Comparison of ENCODE assay signal across 12 cellular contexts in genomic region chr1:54120698-54121481, GRCh38. TPM values are rescaled to one million over a fixed set of nuclear protein-coding genes. Genes with fewer than 3 reads are reported as not detected.
DNase-seq lines count a peak whose midpoint lies in the region; TF ChIP-seq lines count a peak whose summit lies in the region.
"Had no signal": no experiment of that assay in that cellular context is flagged by ENCODE, and none has a peak within 500 bp of the region (broad histone marks: within the 10 kb centered on the region; RNA-seq: fewer than 3 reads in every experiment).

No MANE protein-coding gene starts in this region.

- POLR2A ChIA-PET in AG04449 (lab: Yijun Ruan, JAX): no interaction called here

- CTCF ChIA-PET in AG04449 (lab: Yijun Ruan, JAX): interaction anchor here (0.6 to 8.3 kb wide), 19 partner anchors 9 to 371 kb away, joined by 3 to 94 read pairs (median 4); no protein-coding TSS in a partner anchor

- H3K36me3 Mint-ChIP-seq in nephron (ENCODE audit: low read depth): no peaks in the 10 kb centered on the region
- H3K36me3 Mint-ChIP-seq: CD4-positive, CD25-positive, alpha-beta regulatory T cell had no signal

- peaks cover 18% of the 10 kb centered on the region for H3K4me1 Mint-ChIP-seq in nephron

- H3K9ac ChIP-seq in HUES6 (ENCODE audit: low read length) (peak overlapping the region; percentile 2), colonic mucosa (ENCODE audit: low read depth in 2 of 2, low read length in 2 of 2) (peak overlapping the region in 1 of 2 donors; percentile 42)

- intact Hi-C loops in colonic mucosa (cut with DNase I): loop anchor here (5.0 kb wide), 2 partner anchors 281 to 366 kb away; no protein-coding TSS in a partner anchor

- H3K27me3 Mint-ChIP-seq in nephron (ENCODE audit: low read depth): peaks cover 7% of the 10 kb centered on the region

- no peak for TF ChIP-seq CTCF in AG04449 (IDR thresholded peaks at IDR 0.05; ENCODE audit: insufficient read depth, low read length, missing control alignments)
- no peak for TF ChIP-seq CTCF in colonic mucosa (IDR thresholded peaks at IDR 0.05)
- no peak for TF ChIP-seq CTCF in nephron (IDR thresholded peaks at IDR 0.05; ENCODE audit: unreplicated experiment in 3 of 3)

- peak overlapping the region; percentile 67 to 76 (median 74) for H3K4me3 Mint-ChIP-seq in nephron
- H3K4me3 Mint-ChIP-seq: activated B cell treated with CpG ODN at 0.5 μM for 24 hours had no signal

- H3K9me3 Mint-ChIP-seq in nephron: no peaks in the 10 kb centered on the region
- H3K9me3 Mint-ChIP-seq: activated B cell treated with CpG ODN at 0.5 μM for 24 hours; CD4-positive, CD25-positive, alpha-beta regulatory T cell had no signal

- H3K9me3 ChIP-seq in HUES6 (ENCODE audit: control insufficient read depth, insufficient read depth, low read depth, low read length) (no peaks in the 10 kb centered on the region), colonic mucosa (no peaks in the 10 kb centered on the region), HAP-1 (no peaks in the 10 kb centered on the region)
- H3K9me3 ChIP-seq: Peyer's patch had no signal

- H3K4me3 ChIP-seq in AG04449 (ENCODE audit: low read depth, low read length) (peak overlapping the region; percentile 20; the same call in 1 of the 2 replicates), HUES6 (ENCODE audit: low read depth, low read length) (peak overlapping the region; percentile 58), colonic mucosa (peak overlapping the region; percentile 25), HAP-1 (no peak overlapping the region)

- no peaks in the 10 kb centered on the region for H3K36me3 ChIP-seq in HUES6 (ENCODE audit: control insufficient read depth, insufficient read depth, low read length)
- no peaks in the 10 kb centered on the region for H3K36me3 ChIP-seq in colonic mucosa
- no peaks in the 10 kb centered on the region for H3K36me3 ChIP-seq in HAP-1 (replicated peaks)
- H3K36me3 ChIP-seq: Peyer's patch had no signal

- peak overlapping the region in 2 of 3 experiments; percentile 86 to 97 for H3K27ac Mint-ChIP-seq in nephron
- H3K27ac Mint-ChIP-seq: activated B cell treated with CpG ODN at 0.5 μM for 24 hours; CD4-positive, CD25-positive, alpha-beta regulatory T cell had no signal

- H3K27me3 ChIP-seq in HUES6 (ENCODE audit: control insufficient read depth, insufficient read depth, low read length) (peaks cover 15% of the 10 kb centered on the region), colonic mucosa (no peaks in the 10 kb centered on the region), HAP-1 (ENCODE audit: low read depth) (no peaks in the 10 kb centered on the region)
- H3K27me3 ChIP-seq: Peyer's patch had no signal

- H3K4me1 ChIP-seq in HUES6 (ENCODE audit: control insufficient read depth, insufficient read depth, low read length) (peaks cover 32% of the 10 kb centered on the region), colonic mucosa (peaks cover 4% of the 10 kb centered on the region), HAP-1 (peaks cover 3% of the 10 kb centered on the region)

- no peak for DNase-seq in AG04449 (ENCODE audit: low read depth, low spot score)
- peak; percentile 39 for DNase-seq in colonic mucosa
- no peak for DNase-seq in HAP-1 (ENCODE audit: low spot score in 2 of 2)
- no peak for DNase-seq in HPDE6-E6E7 (ENCODE audit: extremely low spot score)
- no peak for DNase-seq in dermis blood vessel endothelial cell
- DNase-seq in HuH-7 (ENCODE audit: low spot score): no peak

- H3K27ac ChIP-seq in HUES6 (ENCODE audit: low read depth, low read length) (no peak overlapping the region), colonic mucosa (no peak overlapping the region)
- H3K27ac ChIP-seq: Peyer's patch had no signal

- in situ Hi-C loops in HAP-1 (cut with MboI; ENCODE audit: low sequenced_read_pairs): no loop called here

RNA-seq across cellular contexts. Expression of gene CDCP2, which starts 31.9 kb away (rescaled TPM):
- under 1 TPM in 1 of 2 donors, not detected in 1; 0.10 TPM for total RNA-seq in colonic mucosa
- 0.09 and 0.17 TPM in 2 replicates for total RNA-seq in dermis blood vessel endothelial cell
- total RNA-seq: activated B cell treated with CpG ODN at 0.5 μM for 24 hours, occipital lobe, Peyer's patch had no signal
